33 cellular contexts compared by ENCODE assay signal in genomic region chr3:120445654-120446053, GRCh38. TPM values are rescaled to one million over a fixed set of nuclear protein-coding genes. Genes with fewer than 3 reads are reported as not detected.
DNase-seq lines count a peak whose midpoint lies in the region; ATAC-seq, FAIRE-seq and TF ChIP-seq lines count a peak whose summit lies in the region.
"Had no signal": no experiment of that assay in that cellular context is flagged by ENCODE, and none has a peak within 500 bp of the region (broad histone marks: within the 10 kb centered on the region; RNA-seq: fewer than 3 reads in every experiment).

No MANE protein-coding gene starts in this region.

- intact Hi-C loops in left ventricle myocardium inferior (cut with micrococcal nuclease), result no loop called here
- intact Hi-C loops in Right ventricle myocardium inferior (cut with DNase I), result no loop called here
- intact Hi-C loops in endothelial cell of umbilical vein (cut with micrococcal nuclease), result no loop called here

- no peaks in the 10 kb centered on the region for H3K27me3 Mint-ChIP-seq in osteocyte (ENCODE audit: unreplicated experiment)
- H3K27me3 Mint-ChIP-seq in WTC11 (ENCODE audit: low read depth), result no peaks in the 10 kb centered on the region

- DNase-seq in left ventricle myocardium inferior (no peak), Right ventricle myocardium inferior (ENCODE audit: missing footprints) (no peak), endothelial cell of umbilical vein (ENCODE audit: low read depth, low spot score) (no peak), osteocyte (ENCODE audit: extremely low spot score, unreplicated experiment) (no peak), hippocampal formation (lab: John Stamatoyannopoulos, UW) (no peak), WTC11 (ENCODE audit: low spot score) (no peak)
- no peak for DNase-seq in activated CD4-positive, alpha-beta T cell treated with anti-CD3 and anti-CD28 coated beads, Interleukin-2, amount 50 U/mL, for 48 hours
- DNase-seq: 8988T; activated CD4-positive, alpha-beta T cell treated with anti-CD3 and anti-CD28 coated beads for 48 hours; anterior cingulate cortex; DMS79; effector memory CD8-positive, alpha-beta T cell; foreskin fibroblast; GDM1; HCEC 1CT; head of caudate nucleus; Karpas-422; kidney; mucosa of descending colon; NCI-H1417; NCI-H2029; NCI-H524 treated with DMSO at 0.1 percent for 48 hours; nephron progenitor cell; pancreas; retina; stimulated activated CD8-positive, alpha-beta memory T cell treated with anti-CD3 and anti-CD28 coated beads, Interleukin-4, amount 100 ng/mL, for 48 hours; stimulated activated naive CD8-positive, alpha-beta T cell treated with anti-CD3 and anti-CD28 coated beads, Interleukin-15, amount 100 ng/mL, for 72 hours had no signal

- H3K4me3 ChIP-seq in left ventricle myocardium inferior, result peak overlapping the region; percentile 86
- no peak overlapping the region for H3K4me3 ChIP-seq in endothelial cell of umbilical vein (replicated peaks in 1 of 3; ENCODE audit: insufficient read depth in 1 of 3, low read depth in 1 of 3, low read length in 3 of 3)
- H3K4me3 ChIP-seq: mucosa of descending colon, pancreas had no signal

- peak; percentile 60 for TF ChIP-seq POLR2A in endothelial cell of umbilical vein (IDR thresholded peaks at IDR 0.05; ENCODE audit: low read depth, low read length)

- no peak overlapping the region for H3K9ac ChIP-seq in endothelial cell of umbilical vein (replicated peaks; ENCODE audit: extremely low read depth, insufficient read depth, low read length)

- dilution Hi-C loops in endothelial cell of umbilical vein (cut with MboI; ENCODE audit: extremely low pct_ligation_motif_present, low sequenced_read_pairs), result no loop called here

- H3K27me3 ChIP-seq in left ventricle myocardium inferior (ENCODE audit: low read depth), result no peaks in the 10 kb centered on the region
- H3K27me3 ChIP-seq in endothelial cell of umbilical vein (ENCODE audit: control insufficient read depth in 2 of 2, insufficient read depth in 2 of 2, low read length in 2 of 2), result no peaks in the 10 kb centered on the region
- H3K27me3 ChIP-seq: tibial nerve had no signal

- POLR2A ChIA-PET in endothelial cell of umbilical vein (lab: Charles Lee), result no interaction called here
- POLR2A ChIA-PET in WTC11 (lab: Charles Lee), result no interaction called here

- H3K9me3 ChIP-seq in left ventricle myocardium inferior (replicated peaks), result no peaks in the 10 kb centered on the region
- H3K9me3 ChIP-seq in endothelial cell of umbilical vein (replicated peaks; ENCODE audit: control insufficient read depth, insufficient read depth, low read length), result no peaks in the 10 kb centered on the region
- H3K9me3 ChIP-seq: mucosa of descending colon, pancreas, tibial nerve had no signal

- ATAC-seq in Right ventricle myocardium inferior, result no peak
- no peak for ATAC-seq in HG03159 (IDR thresholded peaks at IDR 0.05; ENCODE audit: unreplicated experiment)
- no peak for ATAC-seq in WTC11
- ATAC-seq: activated naive CD4-positive, alpha-beta T cell treated with anti-CD3 and anti-CD28 coated beads, Interleukin-2, amount 50 U/mL, for 72 hours; effector memory CD8-positive, alpha-beta T cell; HepG2; mucosa of descending colon; pancreas; SK-N-SH treated with all-trans-retinoic acid at 6 μM for 48 hours; stimulated activated naive CD8-positive, alpha-beta T cell treated with anti-CD3 and anti-CD28 coated beads, Interleukin-15, amount 100 ng/mL, for 72 hours had no signal

- no TSS peak for BruUV-seq in endothelial cell of umbilical vein (replicated peaks; lab: Mats Ljungman, UMichigan)

- H3K4me1 ChIP-seq in left ventricle myocardium inferior, result peaks cover 98% of the 10 kb centered on the region
- peaks cover 39% of the 10 kb centered on the region for H3K4me1 ChIP-seq in endothelial cell of umbilical vein (ENCODE audit: control insufficient read depth, extremely low read depth, insufficient read depth, low read length)

- H3K4me2 ChIP-seq in endothelial cell of umbilical vein (ENCODE audit: insufficient read depth, low read length), result no peak overlapping the region

- H4K20me1 ChIP-seq in endothelial cell of umbilical vein (replicated peaks; ENCODE audit: control insufficient read depth, extremely low read depth, insufficient read depth, low read length), result no peaks in the 10 kb centered on the region

- H3K36me3 ChIP-seq in left ventricle myocardium inferior, result peaks cover 25% of the 10 kb centered on the region
- peaks cover 4% of the 10 kb centered on the region in 2 experiments for H3K36me3 ChIP-seq in endothelial cell of umbilical vein (ENCODE audit: control insufficient read depth in 2 of 2, extremely low read depth in 1 of 2, insufficient read depth in 2 of 2, low read length in 2 of 2)
- H3K36me3 ChIP-seq: pancreas had no signal

- CTCF ChIA-PET in endothelial cell of umbilical vein (lab: Charles Lee) (interaction anchor here (0.7 to 24.8 kb wide), 9 partner anchors 9 to 113 kb away, joined by 3 to 367 read pairs (median 4); no protein-coding TSS in a partner anchor), WTC11 (lab: Charles Lee) (interaction anchor here (0.5 to 4.5 kb wide), 2 partner anchors 18 to 28 kb away, joined by 3 to 39 read pairs; no protein-coding TSS in a partner anchor)

- TF ChIP-seq CTCF in left ventricle myocardium inferior (IDR thresholded peaks at IDR 0.05; ENCODE audit: borderline replicate concordance) (no peak), endothelial cell of umbilical vein (IDR thresholded peaks at IDR 0.05; ENCODE audit: extremely low read depth in 1 of 2, insufficient read depth in 1 of 2, low read depth in 1 of 2, low read length in 2 of 2) (no peak), osteocyte (IDR thresholded peaks at IDR 0.05) (no peak), WTC11 (IDR thresholded peaks at IDR 0.05) (no peak)

- H3K4me3 Mint-ChIP-seq in osteocyte (ENCODE audit: unreplicated experiment), result no peak overlapping the region
- H3K4me3 Mint-ChIP-seq in WTC11, result no peak overlapping the region
- H3K4me3 Mint-ChIP-seq: effector memory CD8-positive, alpha-beta T cell; nephron progenitor cell; stimulated activated naive CD8-positive, alpha-beta T cell treated with anti-CD3 and anti-CD28 coated beads, Interleukin-15, amount 100 ng/mL, for 72 hours; T-helper 1 cell treated with Interleukin-12 subunit alpha and Interleukin-12 subunit beta and Interleukin-4 antibody, amounts not matched to agents 30 μg/mL and 1 μg/mL, for 36 hours had no signal

- peaks cover 93% of the 10 kb centered on the region for H3K79me2 ChIP-seq in endothelial cell of umbilical vein (ENCODE audit: control insufficient read depth, insufficient read depth, low read length)

- H3K4me1 Mint-ChIP-seq in osteocyte (ENCODE audit: unreplicated experiment) (peaks cover 79% of the 10 kb centered on the region), WTC11 (peaks cover 47% of the 10 kb centered on the region)

- H3K27ac ChIP-seq in left ventricle myocardium inferior (replicated peaks) (peak overlapping the region; percentile 98), endothelial cell of umbilical vein (ENCODE audit: insufficient read depth, low read depth, low read length) (no peak overlapping the region)
- H3K27ac ChIP-seq: pancreas had no signal

- H3K27ac Mint-ChIP-seq in osteocyte (ENCODE audit: unreplicated experiment) (peak overlapping the region; percentile 61), WTC11 (no peak overlapping the region)
- H3K27ac Mint-ChIP-seq: activated naive CD4-positive, alpha-beta T cell treated with anti-CD3 and anti-CD28 coated beads, Interleukin-2, amount 50 U/mL, for 72 hours; effector memory CD8-positive, alpha-beta T cell; stimulated activated naive CD8-positive, alpha-beta T cell treated with anti-CD3 and anti-CD28 coated beads, Interleukin-15, amount 100 ng/mL, for 72 hours; T-helper 1 cell treated with Interleukin-12 subunit alpha and Interleukin-12 subunit beta and Interleukin-4 antibody, amounts not matched to agents 30 μg/mL and 1 μg/mL, for 36 hours had no signal

- H2AFZ ChIP-seq in endothelial cell of umbilical vein (ENCODE audit: low read depth, low read length), result no peak overlapping the region

- no peaks in the 10 kb centered on the region for H3K9me1 ChIP-seq in endothelial cell of umbilical vein (replicated peaks; ENCODE audit: control insufficient read depth, extremely low read depth, insufficient read depth, low read length)

- no peak for FAIRE-seq in endothelial cell of umbilical vein (lab: Jason Lieb, UNC)
- FAIRE-seq: HepG2, kidney, pancreas had no signal

- H3K36me3 Mint-ChIP-seq in osteocyte (ENCODE audit: unreplicated experiment) (peaks cover 12% of the 10 kb centered on the region), WTC11 (peaks cover 18% of the 10 kb centered on the region)

- no peaks in the 10 kb centered on the region for H3K9me3 Mint-ChIP-seq in osteocyte (ENCODE audit: unreplicated experiment)
- H3K9me3 Mint-ChIP-seq in WTC11, result no peaks in the 10 kb centered on the region
- H3K9me3 Mint-ChIP-seq: activated naive CD4-positive, alpha-beta T cell treated with anti-CD3 and anti-CD28 coated beads, Interleukin-2, amount 50 U/mL, for 72 hours; effector memory CD8-positive, alpha-beta T cell; nephron progenitor cell; stimulated activated naive CD8-positive, alpha-beta T cell treated with anti-CD3 and anti-CD28 coated beads, Interleukin-15, amount 100 ng/mL, for 72 hours; T-helper 1 cell treated with Interleukin-12 subunit alpha and Interleukin-12 subunit beta and Interleukin-4 antibody, amounts not matched to agents 30 μg/mL and 1 μg/mL, for 36 hours had no signal

TF ChIP-seq in endothelial cell of umbilical vein, 7 proteins besides CTCF, POLR2A, EP300 and RAD21:
- TF ChIP-seq MAX (IDR thresholded peaks at IDR 0.05; ENCODE audit: insufficient read depth, insufficient read length), result no peak

TF ChIP-seq in WTC11, 78 proteins besides CTCF, POLR2A, EP300 and RAD21 (continues in another document):
- no peak for TF ChIP-seq JUN (CRISPR knock-in tag; IDR thresholded peaks at IDR 0.05)

RNA-seq across cellular contexts. Expression of gene FSTL1, which starts 5.1 kb away (rescaled TPM):
- total RNA-seq in left ventricle myocardium inferior, result 243 TPM
- 217 TPM for total RNA-seq in Right ventricle myocardium inferior
- 522 and 562 TPM in 2 replicates for total RNA-seq in endothelial cell of umbilical vein
- polyA plus RNA-seq in endothelial cell of umbilical vein, result 235 and 237 TPM in 2 replicates
- 250 and 312 TPM in 2 replicates for polyA plus RNA-seq in endothelial cell of umbilical vein (2011; cell fraction: cytosol; rRNA removed)
- 299 and 313 TPM in 2 replicates for polyA plus RNA-seq in endothelial cell of umbilical vein (2011; cell fraction: nucleus; rRNA removed)
- polyA plus RNA-seq in endothelial cell of umbilical vein (2012), result 670 and 901 TPM in 2 replicates
- 697 and 971 TPM in 2 replicates for polyA minus RNA-seq in endothelial cell of umbilical vein
- polyA minus RNA-seq in endothelial cell of umbilical vein (2011; cell fraction: cytosol; rRNA and poly(A)+ RNA removed), result 5.9 TPM
- polyA minus RNA-seq in endothelial cell of umbilical vein (2011; cell fraction: nucleus; rRNA and poly(A)+ RNA removed), result 149 and 281 TPM in 2 replicates
- total RNA-seq in osteocyte, result 2,574 and 2,723 TPM in 2 replicates
- total RNA-seq in WTC11 (2021), result 271 to 286 TPM (median 272 TPM) in 3 replicates
